1 cellular context compared by ENCODE assay signal in the genomic region with DNA sequence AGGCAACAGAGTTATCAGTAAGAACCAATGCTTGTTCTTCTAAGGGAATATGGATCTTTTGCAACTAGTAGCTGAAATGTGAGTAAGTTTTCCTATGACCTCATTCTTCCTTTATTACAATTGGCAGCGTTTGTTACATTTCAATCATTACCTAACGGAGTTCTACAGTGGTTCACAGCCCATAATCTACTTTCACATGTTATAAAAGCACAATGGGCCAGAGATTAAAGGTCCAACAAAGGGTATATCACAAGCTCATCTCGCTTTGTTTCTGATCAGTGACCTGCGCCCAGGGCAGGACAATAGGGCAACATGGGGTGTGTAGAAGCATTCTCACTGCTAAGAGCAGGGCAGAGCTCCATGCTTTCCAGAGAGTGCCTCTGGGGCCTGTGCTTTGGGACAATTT.
A peak's percentile ranks its signal among the peaks of the same experiment; 100 is the strongest.
TF ChIP-seq lines count a peak whose summit lies in the region.

No MANE protein-coding gene starts in this region.

TF ChIP-seq in HEK293, 187 proteins besides CTCF, POLR2A, EP300 and RAD21 (continued from another document):
- TF ChIP-seq ZNF146 (tag by site-specific recombination; IDR thresholded peaks at IDR 0.05) (no peak), YY1 (tag by site-specific recombination; IDR thresholded peaks at IDR 0.05) (no peak), GLIS1 (tag by site-specific recombination; IDR thresholded peaks at IDR 0.05) (no peak), ZNF133 (tag by site-specific recombination; IDR thresholded peaks at IDR 0.05) (peak; percentile 73; the same call in 1 of the 2 replicates), FEZF1 (tag by site-specific recombination; IDR thresholded peaks at IDR 0.05) (peak; percentile 46), ZNF132 (tag by site-specific recombination; IDR thresholded peaks at IDR 0.05; ENCODE audit: borderline replicate concordance) (no peak)
- TF ChIP-seq, protein P1, sequence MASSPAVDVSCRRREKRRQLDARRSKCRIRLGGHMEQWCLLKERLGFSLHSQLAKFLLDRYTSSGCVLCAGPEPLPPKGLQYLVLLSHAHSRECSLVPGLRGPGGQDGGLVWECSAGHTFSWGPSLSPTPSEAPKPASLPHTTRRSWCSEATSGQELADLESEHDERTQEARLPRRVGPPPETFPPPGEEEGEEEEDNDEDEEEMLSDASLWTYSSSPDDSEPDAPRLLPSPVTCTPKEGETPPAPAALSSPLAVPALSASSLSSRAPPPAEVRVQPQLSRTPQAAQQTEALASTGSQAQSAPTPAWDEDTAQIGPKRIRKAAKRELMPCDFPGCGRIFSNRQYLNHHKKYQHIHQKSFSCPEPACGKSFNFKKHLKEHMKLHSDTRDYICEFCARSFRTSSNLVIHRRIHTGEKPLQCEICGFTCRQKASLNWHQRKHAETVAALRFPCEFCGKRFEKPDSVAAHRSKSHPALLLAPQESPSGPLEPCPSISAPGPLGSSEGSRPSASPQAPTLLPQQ (tag by site-specific recombination; IDR thresholded peaks at IDR 0.05) = 0 out of 2 replicates have a peak, but pooled peaks have one; percentile 19
- TF ChIP-seq, protein P2, sequence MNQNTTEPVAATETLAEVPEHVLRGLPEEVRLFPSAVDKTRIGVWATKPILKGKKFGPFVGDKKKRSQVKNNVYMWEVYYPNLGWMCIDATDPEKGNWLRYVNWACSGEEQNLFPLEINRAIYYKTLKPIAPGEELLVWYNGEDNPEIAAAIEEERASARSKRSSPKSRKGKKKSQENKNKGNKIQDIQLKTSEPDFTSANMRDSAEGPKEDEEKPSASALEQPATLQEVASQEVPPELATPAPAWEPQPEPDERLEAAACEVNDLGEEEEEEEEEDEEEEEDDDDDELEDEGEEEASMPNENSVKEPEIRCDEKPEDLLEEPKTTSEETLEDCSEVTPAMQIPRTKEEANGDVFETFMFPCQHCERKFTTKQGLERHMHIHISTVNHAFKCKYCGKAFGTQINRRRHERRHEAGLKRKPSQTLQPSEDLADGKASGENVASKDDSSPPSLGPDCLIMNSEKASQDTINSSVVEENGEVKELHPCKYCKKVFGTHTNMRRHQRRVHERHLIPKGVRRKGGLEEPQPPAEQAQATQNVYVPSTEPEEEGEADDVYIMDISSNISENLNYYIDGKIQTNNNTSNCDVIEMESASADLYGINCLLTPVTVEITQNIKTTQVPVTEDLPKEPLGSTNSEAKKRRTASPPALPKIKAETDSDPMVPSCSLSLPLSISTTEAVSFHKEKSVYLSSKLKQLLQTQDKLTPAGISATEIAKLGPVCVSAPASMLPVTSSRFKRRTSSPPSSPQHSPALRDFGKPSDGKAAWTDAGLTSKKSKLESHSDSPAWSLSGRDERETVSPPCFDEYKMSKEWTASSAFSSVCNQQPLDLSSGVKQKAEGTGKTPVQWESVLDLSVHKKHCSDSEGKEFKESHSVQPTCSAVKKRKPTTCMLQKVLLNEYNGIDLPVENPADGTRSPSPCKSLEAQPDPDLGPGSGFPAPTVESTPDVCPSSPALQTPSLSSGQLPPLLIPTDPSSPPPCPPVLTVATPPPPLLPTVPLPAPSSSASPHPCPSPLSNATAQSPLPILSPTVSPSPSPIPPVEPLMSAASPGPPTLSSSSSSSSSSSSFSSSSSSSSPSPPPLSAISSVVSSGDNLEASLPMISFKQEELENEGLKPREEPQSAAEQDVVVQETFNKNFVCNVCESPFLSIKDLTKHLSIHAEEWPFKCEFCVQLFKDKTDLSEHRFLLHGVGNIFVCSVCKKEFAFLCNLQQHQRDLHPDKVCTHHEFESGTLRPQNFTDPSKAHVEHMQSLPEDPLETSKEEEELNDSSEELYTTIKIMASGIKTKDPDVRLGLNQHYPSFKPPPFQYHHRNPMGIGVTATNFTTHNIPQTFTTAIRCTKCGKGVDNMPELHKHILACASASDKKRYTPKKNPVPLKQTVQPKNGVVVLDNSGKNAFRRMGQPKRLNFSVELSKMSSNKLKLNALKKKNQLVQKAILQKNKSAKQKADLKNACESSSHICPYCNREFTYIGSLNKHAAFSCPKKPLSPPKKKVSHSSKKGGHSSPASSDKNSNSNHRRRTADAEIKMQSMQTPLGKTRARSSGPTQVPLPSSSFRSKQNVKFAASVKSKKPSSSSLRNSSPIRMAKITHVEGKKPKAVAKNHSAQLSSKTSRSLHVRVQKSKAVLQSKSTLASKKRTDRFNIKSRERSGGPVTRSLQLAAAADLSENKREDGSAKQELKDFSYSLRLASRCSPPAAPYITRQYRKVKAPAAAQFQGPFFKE (tag by site-specific recombination; IDR thresholded peaks at IDR 0.05; ENCODE audit: borderline replicate concordance) = no peak
